Comparison of ENCODE assay signal across 13 cellular contexts in genomic region chr6:108651287-108651686, GRCh38.
DNase-seq lines count a peak whose midpoint lies in the region; ATAC-seq and TF ChIP-seq lines count a peak whose summit lies in the region.
"Had no signal": no experiment of that assay in that cellular context is flagged by ENCODE, and none has a peak within 500 bp of the region (broad histone marks: within the 10 kb centered on the region; RNA-seq: fewer than 3 reads in every experiment).

No MANE protein-coding gene starts in this region.

- H3K36me3 ChIP-seq in PC-3 (ENCODE audit: low read depth, low read length), result no peaks in the 10 kb centered on the region
- peaks cover 8% of the 10 kb centered on the region for H3K36me3 ChIP-seq in suprapubic skin
- H3K36me3 ChIP-seq: neural progenitor cell had no signal

- WGBS in suprapubic skin, result 24% methylated on average over 3 of the region's 3 CpGs

- H3K4me1 Mint-ChIP-seq in brain, result peaks cover 80% of the 10 kb centered on the region

- TF ChIP-seq POLR2A in suprapubic skin (IDR thresholded peaks at IDR 0.05), result no peak

- H3K4me3 ChIP-seq in PC-3 (ENCODE audit: low read length) (no peak overlapping the region), suprapubic skin (no peak overlapping the region)
- H3K4me3 ChIP-seq: neural progenitor cell had no signal

- H3K9me3 ChIP-seq in PC-3 (ENCODE audit: low read length), result no peaks in the 10 kb centered on the region
- no peaks in the 10 kb centered on the region for H3K9me3 ChIP-seq in suprapubic skin

- peaks cover 82% of the 10 kb centered on the region for H3K79me2 ChIP-seq in PC-3 (ENCODE audit: low read length)

- H3K9me2 ChIP-seq in PC-3 (replicated peaks; ENCODE audit: low read length), result no peaks in the 10 kb centered on the region

- no peak overlapping the region for H3K4me2 ChIP-seq in PC-3 (ENCODE audit: low read length)
- H3K4me2 ChIP-seq: neural progenitor cell had no signal

- H3K4me1 ChIP-seq in PC-3 (ENCODE audit: insufficient read depth, low read length) (peaks cover 6% of the 10 kb centered on the region; the same call in 1 of the 2 replicates), suprapubic skin (peaks cover 68% of the 10 kb centered on the region)

- POLR2A ChIA-PET in PC-3 (lab: Charles Lee; ENCODE audit: unreplicated experiment), result no interaction called here

- H2AFZ ChIP-seq in PC-3 (ENCODE audit: low read length), result no peak overlapping the region
- H2AFZ ChIP-seq: neural progenitor cell had no signal

- no peaks in the 10 kb centered on the region for H3K9me3 Mint-ChIP-seq in brain
- H3K9me3 Mint-ChIP-seq: immature natural killer cell, neural progenitor cell had no signal

- DNase-seq in PC-3 (no peak), middle frontal gyrus (ENCODE audit: extremely low spot score, low spot score) (peak; percentile 36), suprapubic skin (ENCODE audit: low spot score in 2 of 2) (no peak), NCI-H2107 treated with DMSO at 0.1 percent for 48 hours (lab: John Stamatoyannopoulos, UW; ENCODE audit: unreplicated experiment) (no peak), NCI-H345 (lab: John Stamatoyannopoulos, UW) (no peak)
- DNase-seq: activated naive CD4-positive, alpha-beta T cell; immature natural killer cell; stimulated activated CD4-positive, alpha-beta T cell treated with anti-CD3 and anti-CD28 coated beads, Interleukin-1b, Interleukin-23, amount 100 ng/mL, for 48 hours; stimulated activated naive CD4-positive, alpha-beta T cell had no signal

- no peak overlapping the region for H3K9ac ChIP-seq in PC-3 (ENCODE audit: low read length)
- H3K9ac ChIP-seq: neural progenitor cell had no signal

- no peak for TF ChIP-seq CTCF in PC-3 (conservative IDR thresholded peaks at IDR 0.05; ENCODE audit: low read depth, low read length)
- TF ChIP-seq CTCF in brain (conservative IDR thresholded peaks at IDR 0.05), result no peak
- TF ChIP-seq CTCF in suprapubic skin (IDR thresholded peaks at IDR 0.05), result no peak

- H3K27ac ChIP-seq in PC-3 (ENCODE audit: low read length) (0 out of 2 replicates have a peak overlapping the region, but pooled peaks have one; percentile 10), suprapubic skin (peak overlapping the region; percentile 84)
- H3K27ac ChIP-seq: neural progenitor cell had no signal

- CTCF ChIA-PET in PC-3 (lab: Charles Lee), result no interaction called here

- BruUV-seq in PC-3 (replicated peaks; lab: Mats Ljungman, UMichigan), result no TSS peak

- H3K4me3 Mint-ChIP-seq in brain, result no peak overlapping the region
- H3K4me3 Mint-ChIP-seq: neural progenitor cell had no signal

- no peak for ATAC-seq in PC-3
- ATAC-seq in GM21447 (IDR thresholded peaks at IDR 0.05; ENCODE audit: unreplicated experiment), result no peak
- ATAC-seq in HG03045 (IDR thresholded peaks at IDR 0.05; ENCODE audit: unreplicated experiment), result no peak

- H3K27ac Mint-ChIP-seq in brain, result peak overlapping the region in 3 of 5 experiments; percentile 55 to 92 (median 82)
- H3K27ac Mint-ChIP-seq: immature natural killer cell, neural progenitor cell had no signal

- TF ChIP-seq EP300 in suprapubic skin (IDR thresholded peaks at IDR 0.05), result no peak

- H3K27me3 ChIP-seq in PC-3 (ENCODE audit: low read length) (no peaks in the 10 kb centered on the region), suprapubic skin (no peaks in the 10 kb centered on the region)
- H3K27me3 ChIP-seq: neural progenitor cell had no signal

- H3K36me3 Mint-ChIP-seq in brain, result peaks cover 17% of the 10 kb centered on the region
- H3K36me3 Mint-ChIP-seq: neural progenitor cell had no signal

- no peaks in the 10 kb centered on the region for H4K20me1 ChIP-seq in PC-3 (ENCODE audit: low read length)

- no peaks in the 10 kb centered on the region for H3K27me3 Mint-ChIP-seq in brain

- H3F3A ChIP-seq in PC-3 (ENCODE audit: low read length, unreplicated experiment), result no peaks in the 10 kb centered on the region

- intact Hi-C loops in PC-3 (cut with micrococcal nuclease), result no loop called here
